25 cellular contexts compared by ENCODE assay signal in genomic region chr7:128071801-128072200, GRCh38.
"Had no signal": no experiment of that assay in that cellular context is flagged by ENCODE, and none has a peak within 500 bp of the region (broad histone marks: within the 10 kb centered on the region; RNA-seq: fewer than 3 reads in every experiment).

No MANE protein-coding gene starts in this region.

- H3K4me3 ChIP-seq: esophagus squamous epithelium, gastroesophageal sphincter, pancreas, prostate gland, spleen, stomach, thoracic aorta, transverse colon had no signal

- H3K4me3 Mint-ChIP-seq: dendritic cell treated with granulocyte-macrophage colony-stimulating factor and Interleukin-4, amounts not matched to agents 40 ng/mL and 50 ng/mL, for 4 days; effector memory CD8-positive, alpha-beta T cell; natural killer cell; neural crest cell had no signal

- ATAC-seq: effector memory CD8-positive, alpha-beta T cell; gastroesophageal sphincter; left lobe of liver; pancreas; sciatic nerve had no signal

- H3K27ac Mint-ChIP-seq: dendritic cell treated with granulocyte-macrophage colony-stimulating factor and Interleukin-4, amounts not matched to agents 40 ng/mL and 50 ng/mL, for 4 days; effector memory CD8-positive, alpha-beta T cell; natural killer cell had no signal

- H3K27me3 Mint-ChIP-seq: dendritic cell treated with granulocyte-macrophage colony-stimulating factor and Interleukin-4, amounts not matched to agents 40 ng/mL and 50 ng/mL, for 4 days; effector memory CD8-positive, alpha-beta T cell had no signal

- H3K36me3 Mint-ChIP-seq: natural killer cell had no signal

- H3K9me3 Mint-ChIP-seq: dendritic cell treated with granulocyte-macrophage colony-stimulating factor and Interleukin-4, amounts not matched to agents 40 ng/mL and 50 ng/mL, for 4 days; effector memory CD8-positive, alpha-beta T cell; natural killer cell; neural crest cell had no signal

- H3K27me3 ChIP-seq: esophagus squamous epithelium, gastroesophageal sphincter, pancreas, spleen, stomach, transverse colon had no signal

- H3K27ac ChIP-seq: esophagus squamous epithelium, gastroesophageal sphincter, pancreas, prostate gland, spleen, stomach, thoracic aorta, transverse colon had no signal

- DNase-seq: effector memory CD8-positive, alpha-beta T cell; esophagus squamous epithelium; foreskin fibroblast; glutamatergic neuron; islet precursor cell; mammary epithelial cell; natural killer cell; nucleus accumbens; spleen; stimulated activated CD4-positive, alpha-beta T cell treated with anti-CD3 and anti-CD28 coated beads, Interleukin-15, amount 100 ng/mL, for 24 hours; stimulated activated CD4-positive, alpha-beta T cell treated with anti-CD3 and anti-CD28 coated beads, Interleukin-1b, Interleukin-23, amount 100 ng/mL, for 48 hours; stimulated activated CD4-positive, alpha-beta T cell treated with anti-CD3 and anti-CD28 coated beads, Interleukin-4, amount 100 ng/mL, for 24 hours; stomach; substantia nigra; transverse colon had no signal

- FAIRE-seq: colon, pancreas, urothelium cell line had no signal

- H3K4me1 Mint-ChIP-seq: neural crest cell had no signal

- H3K36me3 ChIP-seq: prostate gland, thoracic aorta, transverse colon had no signal

- H3K9me3 ChIP-seq: esophagus squamous epithelium, gastroesophageal sphincter, pancreas, prostate gland, spleen, stomach, thoracic aorta, transverse colon had no signal

- H3K4me1 ChIP-seq: pancreas, prostate gland had no signal
